24 cellular contexts compared by ENCODE assay signal in the genomic region with DNA sequence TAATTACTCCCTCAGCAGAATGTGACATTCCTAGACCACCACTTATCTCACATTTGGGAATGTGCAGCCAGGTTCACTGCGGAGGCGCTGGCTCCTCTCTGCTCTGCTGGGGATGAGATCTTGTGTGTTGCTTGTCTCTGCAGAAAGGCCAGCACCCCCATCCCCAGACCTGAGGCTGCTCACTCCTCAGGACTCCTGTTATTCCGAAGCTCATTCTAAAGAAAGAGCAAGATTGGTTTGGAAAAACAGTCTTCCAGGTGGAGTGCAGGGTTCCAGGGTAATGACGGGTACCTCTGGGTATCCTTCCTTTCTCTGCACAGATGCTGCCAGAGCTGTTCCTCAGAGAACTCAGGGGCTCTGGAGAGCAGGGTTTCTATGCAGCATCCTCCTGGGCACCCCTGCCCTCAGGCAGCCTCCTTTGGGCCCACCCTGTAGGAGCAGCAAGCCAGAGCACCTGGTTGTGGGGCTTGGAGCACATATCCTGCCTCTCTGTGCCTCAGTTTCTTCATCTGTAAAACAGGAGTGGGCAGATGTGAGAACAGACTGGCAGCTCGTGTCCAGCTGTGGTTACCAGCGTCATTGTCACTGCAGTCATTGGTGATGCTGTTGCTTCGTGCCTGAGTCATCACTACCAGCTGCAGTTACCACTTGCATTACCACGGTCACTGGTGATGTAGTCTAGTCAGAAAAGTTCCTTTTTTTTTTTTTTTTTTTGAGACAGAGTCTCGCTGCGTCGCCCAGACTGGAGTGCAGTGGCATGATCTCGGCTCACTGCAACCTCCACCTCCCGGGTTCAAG. TPM values are rescaled to one million over a fixed set of nuclear protein-coding genes. Genes with fewer than 3 reads are reported as not detected.
DNase-seq lines count a peak whose midpoint lies in the region; ATAC-seq, FAIRE-seq and TF ChIP-seq lines count a peak whose summit lies in the region.
"Had no signal": no experiment of that assay in that cellular context is flagged by ENCODE, and none has a peak within 500 bp of the region (broad histone marks: within the 10 kb centered on the region; RNA-seq: fewer than 3 reads in every experiment).

No MANE protein-coding gene starts in this region.

- peaks cover 17% of the 10 kb centered on the region for H3K4me1 Mint-ChIP-seq in activated CD4-positive, alpha-beta memory T cell treated with anti-CD3 and anti-CD28 coated beads for 36 hours (ENCODE audit: low read depth)
- H3K4me1 Mint-ChIP-seq: endodermal cell had no signal

- H4K20me1 ChIP-seq in K562 (replicated peaks; ENCODE audit: control insufficient read depth, insufficient read depth, low read length): peaks cover 76% of the 10 kb centered on the region

- H4K8ac ChIP-seq in neuronal stem cell (ENCODE audit: low read depth, low read length): no peak overlapping the region

- WGBS in K562 (ENCODE audit: insufficient coverage, low coverage, missing lambda C conversion rate): 1% methylated on average over 13 of the region's 13 CpGs
- WGBS in neuronal stem cell (ENCODE audit: extremely low coverage in 2 of 2, insufficient read length in 2 of 2, insufficient replicate concordance in 1 of 2), 2 donors: no CpG with 5 or more reads among the region's 13 CpGs

- no peak overlapping the region for H4K91ac ChIP-seq in neuronal stem cell (ENCODE audit: low read depth, low read length, poor library complexity)

- H3K4me1 ChIP-seq in K562 (replicated peaks in 1 of 2; ENCODE audit: control insufficient read depth in 2 of 2, insufficient read depth in 2 of 2, low read length in 2 of 2) (peaks cover 9 to 23% of the 10 kb centered on the region in 2 experiments; a peak in 4 of 5 replicates), neuronal stem cell (ENCODE audit: control insufficient read depth in 2 of 2, insufficient read depth in 1 of 2, low read depth in 1 of 2, low read length in 2 of 2) (no peaks in the 10 kb centered on the region)
- H3K4me1 ChIP-seq: ascending aorta had no signal

- TF ChIP-seq RAD21 in K562 (CRISPR knock-in tag; conservative IDR thresholded peaks at IDR 0.05 in 1 of 2, IDR thresholded peaks at IDR 0.05 in 1 of 2): no peak

- CTCF ChIA-PET in K562 (lab: Yijun Ruan, JAX; ENCODE audit: low intra/inter-chr PET ratio): interaction anchor here (0.8 kb wide), 1 partner anchor 166 kb away, joined by 3 read pairs; no protein-coding TSS in a partner anchor
- CTCF ChIA-PET in activated CD4-positive, alpha-beta memory T cell treated with anti-CD3 and anti-CD28 coated beads for 36 hours (lab: Charles Lee): interaction anchor here (0.6 to 7.3 kb wide), 5 partner anchors 13 to 534 kb away, joined by 3 to 105 read pairs (median 3); no protein-coding TSS in a partner anchor

- H3K4me2 ChIP-seq in K562 (ENCODE audit: insufficient read depth, low read length) (no peak overlapping the region), neuronal stem cell (ENCODE audit: insufficient read depth, low read length, poor library complexity, severe bottlenecking) (no peak overlapping the region)
- H3K4me2 ChIP-seq: PC-9 had no signal

- BruUV-seq in K562 (replicated peaks; lab: Mats Ljungman, UMichigan): no TSS peak

- no peak overlapping the region for H2BK5ac ChIP-seq in neuronal stem cell (ENCODE audit: low read length)

- H3K14ac ChIP-seq in neuronal stem cell (ENCODE audit: low read length): no peak overlapping the region

- no peaks in the 10 kb centered on the region for H3K27me3 Mint-ChIP-seq in activated CD4-positive, alpha-beta memory T cell treated with anti-CD3 and anti-CD28 coated beads for 36 hours

- no peak overlapping the region for H2BK120ac ChIP-seq in neuronal stem cell (ENCODE audit: low read depth, low read length)

- DNase-seq in Daoy (ENCODE audit: low read depth) (peak; percentile 18), MV-4-11 (lab: John Stamatoyannopoulos, UW) (peak; percentile 88), K562 (ENCODE audit: extremely low read depth in 1 of 4, low spot score in 3 of 4) (peak in 3 of 4 experiments; percentile 48 to 63 (median 62)), neuronal stem cell (ENCODE audit: low spot score) (no peak), SHP77 (lab: John Stamatoyannopoulos, UW) (no peak), NCI-H1105 treated with DMSO at 0.1 percent for 48 hours (lab: John Stamatoyannopoulos, UW) (no peak)
- no peak for DNase-seq in activated CD4-positive, alpha-beta memory T cell treated with anti-CD3 and anti-CD28 coated beads for 36 hours
- DNase-seq: activated CD4-positive, alpha-beta T cell treated with anti-CD3 and anti-CD28 coated beads for 48 hours; AML-193; endodermal cell; GF-D8; GOT3; NCI-H748 treated with DMSO at 0.1 percent for 48 hours; PC-9; stimulated activated CD4-positive, alpha-beta T cell treated with anti-CD3 and anti-CD28 coated beads, Interleukin-4, amount 100 ng/mL, for 4 hours had no signal

- no peak overlapping the region for H3K27ac Mint-ChIP-seq in activated CD4-positive, alpha-beta memory T cell treated with anti-CD3 and anti-CD28 coated beads for 36 hours
- H3K27ac Mint-ChIP-seq: endodermal cell had no signal

- FAIRE-seq in K562 (lab: Jason Lieb, UNC): no peak
- FAIRE-seq: D721Med, GM12892 had no signal

- H3K9ac ChIP-seq in K562 (ENCODE audit: insufficient read depth in 1 of 2, low read depth in 2 of 2, low read length in 2 of 2): no peak overlapping the region
- no peak overlapping the region for H3K9ac ChIP-seq in neuronal stem cell (ENCODE audit: low read depth, low read length, poor library complexity)

- no peaks in the 10 kb centered on the region for H3K79me2 ChIP-seq in K562 (ENCODE audit: control insufficient read depth, insufficient read depth, low read length)

- POLR2A ChIA-PET in K562 (lab: Yijun Ruan, JAX): interaction anchor here (0.6 to 19.0 kb wide), 22 partner anchors 8 to 625 kb away, joined by 3 to 414 read pairs (median 4); partner anchors contain the start of gene RAB36
- POLR2A ChIA-PET in activated CD4-positive, alpha-beta memory T cell treated with anti-CD3 and anti-CD28 coated beads for 36 hours (lab: Charles Lee): no interaction called here

- H3K27ac ChIP-seq in K562 (ENCODE audit: extremely low read depth, low read depth, low read length) (no peak overlapping the region), neuronal stem cell (replicated peaks; ENCODE audit: low read length) (no peak overlapping the region)
- H3K27ac ChIP-seq: ascending aorta, heart left ventricle, PC-9, SK-N-MC, thoracic aorta had no signal

- H3K36me3 Mint-ChIP-seq in activated CD4-positive, alpha-beta memory T cell treated with anti-CD3 and anti-CD28 coated beads for 36 hours: peaks cover 3% of the 10 kb centered on the region

- no peak overlapping the region for H3K18ac ChIP-seq in neuronal stem cell (ENCODE audit: low read length)

- no peak overlapping the region for H2BK12ac ChIP-seq in neuronal stem cell (ENCODE audit: low read length)

- H3K36me3 ChIP-seq in K562 (ENCODE audit: control insufficient read depth, insufficient read depth, low read length) (no peaks in the 10 kb centered on the region), neuronal stem cell (replicated peaks in 1 of 2; ENCODE audit: control insufficient read depth in 2 of 2, insufficient read depth in 2 of 2, low read length in 2 of 2) (peaks cover 4 to 16% of the 10 kb centered on the region in 2 donors)
- H3K36me3 ChIP-seq: ascending aorta, heart left ventricle, thoracic aorta had no signal

- H3K23ac ChIP-seq in neuronal stem cell (ENCODE audit: low read depth, low read length, poor library complexity): peak overlapping the region; percentile 95

- H2AK5ac ChIP-seq in neuronal stem cell (ENCODE audit: low read depth, low read length): no peak overlapping the region

- H3K9me1 ChIP-seq in K562 (ENCODE audit: control insufficient read depth, insufficient read depth, low read length): peaks cover 26% of the 10 kb centered on the region

- peaks cover 7% of the 10 kb centered on the region for H3K79me1 ChIP-seq in neuronal stem cell (ENCODE audit: low read depth, low read length)

- H3K4me3 ChIP-seq in K562 (no peak overlapping the region), neuronal stem cell (ENCODE audit: low read length in 2 of 2) (no peak overlapping the region)
- H3K4me3 ChIP-seq: ascending aorta, heart left ventricle, lung, PC-9, SK-N-MC, thoracic aorta had no signal

- no peak overlapping the region for H2AFZ ChIP-seq in K562 (ENCODE audit: low read depth, low read length)
- no peak overlapping the region for H2AFZ ChIP-seq in neuronal stem cell (ENCODE audit: low read length)
- H2AFZ ChIP-seq: PC-9 had no signal

- 0 out of 6 replicates have a peak, but pooled peaks of 1 of the 3 experiments have one; percentile 13 for TF ChIP-seq CTCF in K562 (IDR thresholded peaks at IDR 0.05 in 2 of 3, conservative IDR thresholded peaks at IDR 0.05 in 1 of 3; ENCODE audit: insufficient read depth in 2 of 3, low read depth in 1 of 3, low read length in 3 of 3)

- no peak overlapping the region for H3K4me3 Mint-ChIP-seq in activated CD4-positive, alpha-beta memory T cell treated with anti-CD3 and anti-CD28 coated beads for 36 hours
- H3K4me3 Mint-ChIP-seq: endodermal cell had no signal

- H3K4ac ChIP-seq in neuronal stem cell (ENCODE audit: low read length): no peak overlapping the region

- no peak for ATAC-seq in K562
- no peak for ATAC-seq in HG02623 (IDR thresholded peaks at IDR 0.05; ENCODE audit: unreplicated experiment)
- ATAC-seq: heart left ventricle had no signal

- intact Hi-C loops in K562 (cut with micrococcal nuclease): loop anchor here (5.0 to 10.0 kb wide), 2 partner anchors 399 to 656 kb away; no protein-coding TSS in a partner anchor
- intact Hi-C loops in activated CD4-positive, alpha-beta memory T cell treated with anti-CD3 and anti-CD28 coated beads for 36 hours (cut with micrococcal nuclease): loop anchor here (2.0 kb wide), 1 partner anchor 162 kb away; no protein-coding TSS in a partner anchor

- H3K9me3 Mint-ChIP-seq in activated CD4-positive, alpha-beta memory T cell treated with anti-CD3 and anti-CD28 coated beads for 36 hours: no peaks in the 10 kb centered on the region
- H3K9me3 Mint-ChIP-seq: endodermal cell had no signal

- no peak for TF ChIP-seq EP300 in K562 (IDR thresholded peaks at IDR 0.05; ENCODE audit: low read length)

- TF ChIP-seq POLR2A in K562 (conservative IDR thresholded peaks at IDR 0.05): no peak

- H3K9me3 ChIP-seq in K562 (replicated peaks; ENCODE audit: control insufficient read depth, insufficient read depth, low read depth, low read length) (no peaks in the 10 kb centered on the region), neuronal stem cell (replicated peaks in 1 of 2; ENCODE audit: control insufficient read depth in 2 of 2, insufficient read depth in 1 of 2, low read depth in 1 of 2, low read length in 2 of 2) (no peaks in the 10 kb centered on the region)
- H3K9me3 ChIP-seq: ascending aorta, heart left ventricle, thoracic aorta had no signal

- peaks cover 53 to 95% of the 10 kb centered on the region in 2 experiments for H3K27me3 ChIP-seq in K562 (ENCODE audit: control insufficient read depth in 2 of 2, insufficient read depth in 2 of 2, low read length in 2 of 2)
- H3K27me3 ChIP-seq in neuronal stem cell (ENCODE audit: control insufficient read depth in 3 of 3, insufficient read depth in 3 of 3, low read depth in 1 of 3, low read length in 3 of 3): no peaks in the 10 kb centered on the region
- H3K27me3 ChIP-seq: ascending aorta, heart left ventricle had no signal

- in situ Hi-C loops in K562 (cut with MboI): no loop called here

- no peak overlapping the region for H2BK15ac ChIP-seq in neuronal stem cell (ENCODE audit: low read length)

RNA-seq across cellular contexts. Expression of gene RSPH14, which starts 20.6 kb away (rescaled TPM):
- not detected in 2 replicates for total RNA-seq in Daoy (2014; rRNA removed; shearing (Covaris generic))
- total RNA-seq in K562 (2011; cell fraction: chromatin; rRNA removed; ENCODE audit: low replicate concordance): not detected in 2 replicates
- total RNA-seq in K562 (2011; cell fraction: nucleolus; rRNA removed): not detected in 2 replicates
- total RNA-seq in K562 (2011; cell fraction: nucleoplasm; rRNA removed): not detected in 2 replicates
- total RNA-seq in K562 (2014; rRNA removed): not detected in 2 replicates
- total RNA-seq in K562 (2014; rRNA removed; fragmentation: Illumina TruSeq; extraction: Trizol): not detected in 2 replicates
- total RNA-seq in K562 (2015; rRNA removed; fragmentation: Illumina TruSeq; extraction: Trizol): not detected in 2 replicates
- total RNA-seq in K562 (2021): not detected in 2 replicates
- 0.24 TPM in 1 of 2 replicates, not detected in the other for polyA plus RNA-seq in K562 (2011; rRNA removed)
- polyA plus RNA-seq in K562 (2011; cell fraction: cytosol; rRNA removed): not detected in 2 replicates
- polyA plus RNA-seq in K562 (2011; cell fraction: nucleus; rRNA removed): 0.27 TPM in 1 of 2 replicates, not detected in the other
- polyA plus RNA-seq in K562 (2012): not detected in 2 replicates
- polyA plus RNA-seq in K562 (2014; fragmentation: Illumina TruSeq; extraction: Trizol): not detected in 2 replicates
- under 1 TPM in 1 of 2 experiments, not detected in 1; 0.35 TPM for polyA plus RNA-seq in K562 (2014; fragmentation: Nextera tagmentation; extraction: Ambion mirVana)
- not detected in 2 replicates for polyA plus RNA-seq in K562 (2014; rRNA removed)
- polyA minus RNA-seq in K562 (2011; rRNA and poly(A)+ RNA removed): not detected in 2 replicates
- polyA minus RNA-seq in K562 (2011; cell fraction: cytosol; rRNA and poly(A)+ RNA removed): not detected in 2 replicates
- polyA minus RNA-seq in K562 (2011; cell fraction: nucleus; rRNA and poly(A)+ RNA removed): not detected in 2 replicates
- 2.0 TPM for polyA plus RNA-seq in neuronal stem cell (2013, experiment 1 of 2)
- 2.2 TPM for polyA plus RNA-seq in neuronal stem cell (2013, experiment 2 of 2)
- under 1 TPM in 1 of 2 experiments, not detected in 1; 0.46 TPM for total RNA-seq in activated CD4-positive, alpha-beta memory T cell treated with anti-CD3 and anti-CD28 coated beads for 36 hours
- total RNA-seq: ascending aorta, heart left ventricle, myocyte had no signal
- polyA plus RNA-seq: heart left ventricle had no signal

RNA-seq across cellular contexts. Expression of gene RAB36, which starts 24.1 kb away (rescaled TPM):
- total RNA-seq in Daoy (2014; rRNA removed; shearing (Covaris generic)): 1.0 and 2.2 TPM in 2 replicates
- total RNA-seq in K562 (2011; cell fraction: chromatin; rRNA removed; ENCODE audit: low replicate concordance): not detected in 2 replicates
- total RNA-seq in K562 (2011; cell fraction: nucleolus; rRNA removed): not detected in 2 replicates
- total RNA-seq in K562 (2011; cell fraction: nucleoplasm; rRNA removed): not detected in 2 replicates
- total RNA-seq in K562 (2014; rRNA removed): 0.04 and 0.50 TPM in 2 replicates
- not detected in 2 replicates for total RNA-seq in K562 (2014; rRNA removed; fragmentation: Illumina TruSeq; extraction: Trizol)
- total RNA-seq in K562 (2015; rRNA removed; fragmentation: Illumina TruSeq; extraction: Trizol): not detected in 2 replicates
- total RNA-seq in K562 (2021): 0.09 TPM in 1 of 2 replicates, not detected in the other
- 0.01 and 0.04 TPM in 2 replicates for polyA plus RNA-seq in K562 (2011; rRNA removed)
- 0.58 TPM in 1 of 2 replicates, not detected in the other for polyA plus RNA-seq in K562 (2011; cell fraction: cytosol; rRNA removed)
- 0.06 TPM in 1 of 2 replicates, not detected in the other for polyA plus RNA-seq in K562 (2011; cell fraction: nucleus; rRNA removed)
- 0.08 and 0.18 TPM in 2 replicates for polyA plus RNA-seq in K562 (2012)
- not detected in 2 replicates for polyA plus RNA-seq in K562 (2014; fragmentation: Illumina TruSeq; extraction: Trizol)
- under 1 TPM; 0.04 to 0.08 TPM for polyA plus RNA-seq in K562 (2014; fragmentation: Nextera tagmentation; extraction: Ambion mirVana)
- 0.08 TPM in 1 of 2 replicates, not detected in the other for polyA plus RNA-seq in K562 (2014; rRNA removed)
- polyA minus RNA-seq in K562 (2011; rRNA and poly(A)+ RNA removed): 0.42 TPM in 1 of 2 replicates, not detected in the other
- not detected in 2 replicates for polyA minus RNA-seq in K562 (2011; cell fraction: cytosol; rRNA and poly(A)+ RNA removed)
- polyA minus RNA-seq in K562 (2011; cell fraction: nucleus; rRNA and poly(A)+ RNA removed): 0.11 and 0.40 TPM in 2 replicates
- 4.5 TPM for polyA plus RNA-seq in neuronal stem cell (2013, experiment 1 of 2)
- polyA plus RNA-seq in neuronal stem cell (2013, experiment 2 of 2): 4.5 TPM
- total RNA-seq in activated CD4-positive, alpha-beta memory T cell treated with anti-CD3 and anti-CD28 coated beads for 36 hours: under 1 TPM; 0.31 to 0.46 TPM

RNA-seq across cellular contexts. Expression of gene GNAZ, which starts 50.9 kb away (rescaled TPM):
- 5.3 and 7.7 TPM in 2 replicates for total RNA-seq in Daoy (2014; rRNA removed; shearing (Covaris generic))
- total RNA-seq in K562 (2011; cell fraction: chromatin; rRNA removed; ENCODE audit: low replicate concordance): 0.79 and 1.2 TPM in 2 replicates
- 0.50 and 0.79 TPM in 2 replicates for total RNA-seq in K562 (2011; cell fraction: nucleolus; rRNA removed)
- 0.29 and 0.46 TPM in 2 replicates for total RNA-seq in K562 (2011; cell fraction: nucleoplasm; rRNA removed)
- total RNA-seq in K562 (2014; rRNA removed): 0.14 and 0.24 TPM in 2 replicates
- 0.04 and 0.10 TPM in 2 replicates for total RNA-seq in K562 (2014; rRNA removed; fragmentation: Illumina TruSeq; extraction: Trizol)
- total RNA-seq in K562 (2015; rRNA removed; fragmentation: Illumina TruSeq; extraction: Trizol): 0.04 and 0.11 TPM in 2 replicates
- total RNA-seq in K562 (2021): 0.22 and 0.74 TPM in 2 replicates
- polyA plus RNA-seq in K562 (2011; rRNA removed): 0.13 and 0.22 TPM in 2 replicates
- 0.15 and 0.31 TPM in 2 replicates for polyA plus RNA-seq in K562 (2011; cell fraction: cytosol; rRNA removed)
- 0.35 and 0.60 TPM in 2 replicates for polyA plus RNA-seq in K562 (2011; cell fraction: nucleus; rRNA removed)
- 0.14 and 0.26 TPM in 2 replicates for polyA plus RNA-seq in K562 (2012)
- polyA plus RNA-seq in K562 (2014; fragmentation: Illumina TruSeq; extraction: Trizol): 0.12 and 0.13 TPM in 2 replicates
- not detected for polyA plus RNA-seq in K562 (2014; fragmentation: Nextera tagmentation; extraction: Ambion mirVana)
- polyA plus RNA-seq in K562 (2014; rRNA removed): 0.18 TPM in 1 of 2 replicates, not detected in the other
- polyA minus RNA-seq in K562 (2011; rRNA and poly(A)+ RNA removed): 0.21 and 0.32 TPM in 2 replicates
- polyA minus RNA-seq in K562 (2011; cell fraction: cytosol; rRNA and poly(A)+ RNA removed): 0.57 TPM in 1 of 2 replicates, not detected in the other
- polyA minus RNA-seq in K562 (2011; cell fraction: nucleus; rRNA and poly(A)+ RNA removed): 0.40 and 0.67 TPM in 2 replicates
- 36.9 TPM for polyA plus RNA-seq in neuronal stem cell (2013, experiment 1 of 2)
- 37.0 TPM for polyA plus RNA-seq in neuronal stem cell (2013, experiment 2 of 2)
- total RNA-seq in activated CD4-positive, alpha-beta memory T cell treated with anti-CD3 and anti-CD28 coated beads for 36 hours: 1 to 10 TPM; 1.6 to 2.2 TPM

RNA-seq across cellular contexts. Expression of gene BCR, which starts 59.1 kb away (rescaled TPM):
- 22.2 and 27.3 TPM in 2 replicates for total RNA-seq in Daoy (2014; rRNA removed; shearing (Covaris generic))
- 234 and 446 TPM in 2 replicates for total RNA-seq in K562 (2011; cell fraction: chromatin; rRNA removed; ENCODE audit: low replicate concordance)
- 279 and 314 TPM in 2 replicates for total RNA-seq in K562 (2011; cell fraction: nucleolus; rRNA removed)
- total RNA-seq in K562 (2011; cell fraction: nucleoplasm; rRNA removed): 196 and 222 TPM in 2 replicates
- 81.7 and 100 TPM in 2 replicates for total RNA-seq in K562 (2014; rRNA removed)
- total RNA-seq in K562 (2014; rRNA removed; fragmentation: Illumina TruSeq; extraction: Trizol): 27.5 and 45.6 TPM in 2 replicates
- total RNA-seq in K562 (2015; rRNA removed; fragmentation: Illumina TruSeq; extraction: Trizol): 65.7 and 68.4 TPM in 2 replicates
- 144 and 150 TPM in 2 replicates for total RNA-seq in K562 (2021)
- 20.9 and 36.8 TPM in 2 replicates for polyA plus RNA-seq in K562 (2011; rRNA removed)
- polyA plus RNA-seq in K562 (2011; cell fraction: cytosol; rRNA removed): 26.4 and 31.1 TPM in 2 replicates
- polyA plus RNA-seq in K562 (2011; cell fraction: nucleus; rRNA removed): 57.9 and 76.9 TPM in 2 replicates
- polyA plus RNA-seq in K562 (2012): 73.9 and 75.3 TPM in 2 replicates
- polyA plus RNA-seq in K562 (2014; fragmentation: Illumina TruSeq; extraction: Trizol): 45.8 and 60.4 TPM in 2 replicates
- polyA plus RNA-seq in K562 (2014; fragmentation: Nextera tagmentation; extraction: Ambion mirVana): under 1 TPM; 0.41 to 0.70 TPM
- polyA plus RNA-seq in K562 (2014; rRNA removed): 34.9 and 36.1 TPM in 2 replicates
- 113 and 124 TPM in 2 replicates for polyA minus RNA-seq in K562 (2011; rRNA and poly(A)+ RNA removed)
- 132 and 181 TPM in 2 replicates for polyA minus RNA-seq in K562 (2011; cell fraction: cytosol; rRNA and poly(A)+ RNA removed)
- polyA minus RNA-seq in K562 (2011; cell fraction: nucleus; rRNA and poly(A)+ RNA removed): 138 and 300 TPM in 2 replicates
- 20.8 TPM for polyA plus RNA-seq in neuronal stem cell (2013, experiment 1 of 2)
- polyA plus RNA-seq in neuronal stem cell (2013, experiment 2 of 2): 19.8 TPM
- total RNA-seq in activated CD4-positive, alpha-beta memory T cell treated with anti-CD3 and anti-CD28 coated beads for 36 hours: 10 to 100 TPM; 60.4 to 69.0 TPM

Comparison
In these comparisons a context has a peak if more than half of its experiments do, and no peak if none do; other contexts are left out.
1. DNase-seq: peak in Daoy (single experiment), MV-4-11 (single experiment) and K562 (3 of 4); none in neuronal stem cell (single experiment), SHP77 (0 of 2), NCI-H1105 treated with DMSO at 0.1 percent for 48 hours (single experiment) and activated CD4-positive, alpha-beta memory T cell treated with anti-CD3 and anti-CD28 coated beads for 36 hours (single experiment).